ENCODE assay signal across 2 cellular contexts in genomic region chr17:75292810-75293448, GRCh38.
TF ChIP-seq lines count a peak whose summit lies in the region.

No MANE protein-coding gene starts in this region.

TF ChIP-seq in IMR-90, 13 proteins besides CTCF, POLR2A, EP300 and RAD21:
- TF ChIP-seq CEBPB (IDR thresholded peaks at IDR 0.05; ENCODE audit: low read depth, low read length): peak; percentile 16; the same call in 1 of the 2 replicates
TF ChIP-seq in IMR-90: peak in this region for 1; not testable (repeated sequence) for 12.

TF ChIP-seq in GM12878, 131 proteins besides CTCF, POLR2A, EP300 and RAD21:
- TF ChIP-seq, protein P1, sequence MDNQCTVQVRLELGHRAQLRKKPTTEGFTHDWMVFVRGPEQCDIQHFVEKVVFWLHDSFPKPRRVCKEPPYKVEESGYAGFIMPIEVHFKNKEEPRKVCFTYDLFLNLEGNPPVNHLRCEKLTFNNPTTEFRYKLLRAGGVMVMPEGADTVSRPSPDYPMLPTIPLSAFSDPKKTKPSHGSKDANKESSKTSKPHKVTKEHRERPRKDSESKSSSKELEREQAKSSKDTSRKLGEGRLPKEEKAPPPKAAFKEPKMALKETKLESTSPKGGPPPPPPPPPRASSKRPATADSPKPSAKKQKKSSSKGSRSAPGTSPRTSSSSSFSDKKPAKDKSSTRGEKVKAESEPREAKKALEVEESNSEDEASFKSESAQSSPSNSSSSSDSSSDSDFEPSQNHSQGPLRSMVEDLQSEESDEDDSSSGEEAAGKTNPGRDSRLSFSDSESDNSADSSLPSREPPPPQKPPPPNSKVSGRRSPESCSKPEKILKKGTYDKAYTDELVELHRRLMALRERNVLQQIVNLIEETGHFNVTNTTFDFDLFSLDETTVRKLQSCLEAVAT (IDR thresholded peaks at IDR 0.05): peak; percentile 81
